1 cellular context compared by ENCODE assay signal in the genomic region with DNA sequence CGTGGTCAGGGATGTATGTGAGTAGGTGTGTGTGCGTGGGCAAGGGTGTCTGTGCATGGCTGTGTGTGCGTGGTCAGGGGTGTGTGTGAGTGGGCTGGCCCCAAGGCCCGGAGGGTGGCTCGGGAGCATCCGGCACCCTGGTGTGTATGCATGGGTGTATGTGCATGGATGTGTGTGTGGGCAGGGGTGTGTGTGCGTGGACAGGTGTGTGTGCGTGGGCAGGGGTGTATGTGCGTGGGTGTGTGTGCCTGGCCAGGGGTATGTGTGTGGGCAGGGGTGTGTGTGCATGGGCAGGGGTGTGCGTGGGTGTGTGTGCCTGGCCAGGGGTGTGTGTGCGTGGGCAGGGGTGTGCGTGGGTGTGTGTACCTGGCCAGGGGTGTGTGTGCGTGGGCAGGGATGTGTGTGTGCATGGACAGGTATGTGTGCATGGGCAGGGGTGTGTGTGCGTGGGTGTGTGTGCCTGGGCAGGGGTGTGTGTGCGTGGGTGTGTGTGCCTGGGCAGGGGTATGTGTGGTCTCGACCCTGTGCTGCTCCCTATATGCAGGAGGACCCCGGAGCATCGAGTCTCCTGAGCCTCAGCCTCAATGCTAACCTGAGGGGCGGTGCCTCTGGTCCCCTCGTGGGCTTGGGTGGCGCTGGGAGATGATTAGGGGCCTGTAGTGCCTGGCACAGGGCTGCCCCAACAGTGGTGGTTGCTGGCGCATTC.
TF ChIP-seq lines count a peak whose summit lies in the region.

No MANE protein-coding gene starts in this region.

TF ChIP-seq in H1, 55 proteins besides CTCF, POLR2A, EP300 and RAD21:
- TF ChIP-seq HDAC2 (IDR thresholded peaks at IDR 0.05; ENCODE audit: borderline replicate concordance in 1 of 2, low read depth in 2 of 2, low read length in 2 of 2) (no peak), SP4 (IDR thresholded peaks at IDR 0.05; ENCODE audit: low read length) (no peak), TCF12 (IDR thresholded peaks at IDR 0.05; ENCODE audit: low read depth, low read length) (no peak), HDAC6 (IDR thresholded peaks at IDR 0.05; ENCODE audit: low read depth, low read length) (no peak), CREB1 (IDR thresholded peaks at IDR 0.05) (no peak), SAP30 (IDR thresholded peaks at IDR 0.05; ENCODE audit: insufficient read depth, insufficient replicate concordance, low read length) (no peak), NANOG (IDR thresholded peaks at IDR 0.05; ENCODE audit: insufficient read depth, low read depth, low read length, poor library complexity, severe bottlenecking) (no peak), FOSL1 (IDR thresholded peaks at IDR 0.05; ENCODE audit: insufficient read depth, low read depth, low read length) (no peak), YY1 (IDR thresholded peaks at IDR 0.05; ENCODE audit: low read depth, low read length) (no peak), SIRT6 (IDR thresholded peaks at IDR 0.05; ENCODE audit: low read length) (no peak), ZNF274 (IDR thresholded peaks at IDR 0.05; ENCODE audit: borderline replicate concordance, extremely low read depth, low read length) (no peak)
- TF ChIP-seq, protein P1, sequence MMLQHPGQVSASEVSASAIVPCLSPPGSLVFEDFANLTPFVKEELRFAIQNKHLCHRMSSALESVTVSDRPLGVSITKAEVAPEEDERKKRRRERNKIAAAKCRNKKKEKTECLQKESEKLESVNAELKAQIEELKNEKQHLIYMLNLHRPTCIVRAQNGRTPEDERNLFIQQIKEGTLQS (IDR thresholded peaks at IDR 0.05; ENCODE audit: insufficient read depth, low read depth, low read length) = no peak
- TF ChIP-seq, protein P2, sequence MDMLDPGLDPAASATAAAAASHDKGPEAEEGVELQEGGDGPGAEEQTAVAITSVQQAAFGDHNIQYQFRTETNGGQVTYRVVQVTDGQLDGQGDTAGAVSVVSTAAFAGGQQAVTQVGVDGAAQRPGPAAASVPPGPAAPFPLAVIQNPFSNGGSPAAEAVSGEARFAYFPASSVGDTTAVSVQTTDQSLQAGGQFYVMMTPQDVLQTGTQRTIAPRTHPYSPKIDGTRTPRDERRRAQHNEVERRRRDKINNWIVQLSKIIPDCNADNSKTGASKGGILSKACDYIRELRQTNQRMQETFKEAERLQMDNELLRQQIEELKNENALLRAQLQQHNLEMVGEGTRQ (IDR thresholded peaks at IDR 0.05; ENCODE audit: low read length) = no peak
